ENCODE assay signal across 8 cellular contexts in the genomic region with DNA sequence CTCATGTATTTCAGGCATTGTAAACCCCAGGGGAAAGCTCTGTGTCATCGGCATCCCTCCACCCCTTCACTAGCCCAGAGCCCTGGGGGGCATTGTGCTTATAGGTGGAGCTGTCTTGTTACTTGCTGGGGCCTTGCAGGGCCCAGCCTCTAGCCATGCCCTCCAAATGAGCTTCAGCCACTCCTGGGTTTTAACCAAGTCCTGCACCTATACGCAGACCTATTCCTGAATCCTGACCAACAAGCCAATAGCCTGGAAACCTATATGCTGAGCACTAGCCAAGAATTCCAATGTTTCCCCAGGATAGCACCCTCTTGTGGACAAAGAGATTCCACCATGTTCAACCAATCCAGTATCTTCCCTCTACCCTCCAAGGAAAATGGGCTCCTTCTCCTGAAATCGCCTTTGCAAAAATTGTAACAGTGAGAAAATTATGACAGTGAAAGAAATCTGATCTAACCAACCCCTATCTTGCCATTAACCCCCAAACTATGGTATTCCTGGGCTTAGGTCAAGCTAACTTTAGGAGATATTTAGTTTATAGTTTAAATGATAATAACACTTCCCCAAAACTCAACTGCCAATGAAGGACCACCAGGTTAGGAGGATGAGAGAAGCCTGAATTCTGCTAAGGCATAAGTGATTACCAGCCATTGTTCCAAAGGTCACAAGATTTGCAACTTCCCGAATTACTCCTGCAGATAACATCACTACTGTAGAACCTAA. TPM values are rescaled to one million over a fixed set of nuclear protein-coding genes. Genes with fewer than 3 reads are reported as not detected.
A peak's percentile ranks its signal among the peaks of the same experiment; 100 is the strongest.
DNase-seq lines count a peak whose midpoint lies in the region; ATAC-seq and TF ChIP-seq lines count a peak whose summit lies in the region.

No MANE protein-coding gene starts in this region.

- peaks cover 24% of the 10 kb centered on the region for H3K9me3 ChIP-seq in left ventricle myocardium inferior (replicated peaks)

- H3K4me3 ChIP-seq in left ventricle myocardium inferior (no peak overlapping the region), epithelial cell of esophagus (ENCODE audit: low read length) (no peak overlapping the region), retinal pigment epithelial cell (ENCODE audit: low read length) (no peak overlapping the region)

- DNase-seq in left ventricle myocardium inferior (no peak), Right ventricle myocardium superior (no peak), NCI-H524 (lab: John Stamatoyannopoulos, UW) (peak; percentile 56 to 80), epithelial cell of esophagus (ENCODE audit: low read depth) (peak; percentile 54), retinal pigment epithelial cell (ENCODE audit: low read depth) (no peak), activated gamma-delta T cell (lab: John Stamatoyannopoulos, UW) (no peak)

- no peaks in the 10 kb centered on the region for H3K27me3 ChIP-seq in left ventricle myocardium inferior (ENCODE audit: low read depth)

- intact Hi-C loops in left ventricle myocardium inferior (cut with micrococcal nuclease), result no loop called here
- intact Hi-C loops in Right ventricle myocardium superior (cut with DNase I), result no loop called here

- peak; percentile 71 for TF ChIP-seq CTCF in left ventricle myocardium inferior (IDR thresholded peaks at IDR 0.05; ENCODE audit: borderline replicate concordance)
- peak; percentile 74 for TF ChIP-seq CTCF in epithelial cell of esophagus (IDR thresholded peaks at IDR 0.05; ENCODE audit: insufficient read depth, low read depth, low read length, missing control alignments)
- peak; percentile 73 for TF ChIP-seq CTCF in retinal pigment epithelial cell (conservative IDR thresholded peaks at IDR 0.05; ENCODE audit: low read depth, low read length)

- H3K4me1 ChIP-seq in left ventricle myocardium inferior, result peaks cover 29% of the 10 kb centered on the region

- H3K36me3 ChIP-seq in left ventricle myocardium inferior, result peaks cover 16% of the 10 kb centered on the region

- no peak for ATAC-seq in Right ventricle myocardium superior (ENCODE audit: poor library complexity)
- ATAC-seq in HG02798 (IDR thresholded peaks at IDR 0.05; ENCODE audit: poor library complexity, unreplicated experiment), result no peak
- no peak for ATAC-seq in GM19324 (IDR thresholded peaks at IDR 0.05; ENCODE audit: low FRiP score, unreplicated experiment)

- peak overlapping the region; percentile 98 for H3K27ac ChIP-seq in left ventricle myocardium inferior (replicated peaks)

RNA-seq across cellular contexts. Expression of gene TTC7B, which starts 55.5 kb away (rescaled TPM):
- total RNA-seq in left ventricle myocardium inferior (55.5 TPM), Right ventricle myocardium superior (60.3 TPM)

Comparison
In these comparisons a context has a peak if more than half of its experiments do, and no peak if none do; other contexts are left out.
1. DNase-seq: peak in NCI-H524 (2 of 2) and epithelial cell of esophagus (single experiment); none in left ventricle myocardium inferior (single experiment), Right ventricle myocardium superior (single experiment), retinal pigment epithelial cell (single experiment) and activated gamma-delta T cell (single experiment).
2. Peak in every context shown above with its lines, with median percentiles within 50 percentile points of each other: CTCF ChIP-seq.